Comparison of ENCODE assay signal across 6 cellular contexts in genomic region chr12:6871052-6871957, GRCh38. TPM values are rescaled to one million over a fixed set of nuclear protein-coding genes. Genes with fewer than 3 reads are reported as not detected.
DNase-seq lines count a peak whose midpoint lies in the region; ATAC-seq and TF ChIP-seq lines count a peak whose summit lies in the region.

No MANE protein-coding gene starts in this region.

- H3K36me3 ChIP-seq in parathyroid adenoma (ENCODE audit: control insufficient read depth, insufficient read depth, low read length), result no peaks in the 10 kb centered on the region

- H3K79me2 ChIP-seq in parathyroid adenoma, result no peaks in the 10 kb centered on the region

- intact Hi-C loops in Calu3 (cut with micrococcal nuclease; ENCODE audit: unreplicated experiment), result no loop called here

- H3K36me3 Mint-ChIP-seq in Calu3 (ENCODE audit: insufficient read depth, unreplicated experiment), result peaks cover 83% of the 10 kb centered on the region
- H3K36me3 Mint-ChIP-seq in central memory CD8-positive, alpha-beta T cell (ENCODE audit: insufficient read depth), result peaks cover 29% of the 10 kb centered on the region

- peak overlapping the region; percentile 100 for H3K4me2 ChIP-seq in parathyroid adenoma (ENCODE audit: low read length)

- H3K27me3 Mint-ChIP-seq in Calu3 (ENCODE audit: unreplicated experiment), result no peaks in the 10 kb centered on the region
- no peaks in the 10 kb centered on the region for H3K27me3 Mint-ChIP-seq in central memory CD8-positive, alpha-beta T cell

- H3K9ac ChIP-seq in parathyroid adenoma, result no peak overlapping the region

- BruUV-seq in Calu3 (replicated peaks; lab: Mats Ljungman, UMichigan), result no TSS peak

- no peaks in the 10 kb centered on the region for H3K9me3 ChIP-seq in parathyroid adenoma (ENCODE audit: control insufficient read depth, low read length)

- no peaks in the 10 kb centered on the region for H3K27me3 ChIP-seq in parathyroid adenoma (ENCODE audit: control insufficient read depth, insufficient read depth, low read length)

- no peak overlapping the region for H3K27ac ChIP-seq in parathyroid adenoma

- peaks cover 43% of the 10 kb centered on the region for H3K4me1 Mint-ChIP-seq in Calu3 (ENCODE audit: low read depth, unreplicated experiment)
- H3K4me1 Mint-ChIP-seq in central memory CD8-positive, alpha-beta T cell, result peaks cover 59% of the 10 kb centered on the region

- TF ChIP-seq CTCF in Calu3 (IDR thresholded peaks at IDR 0.05; ENCODE audit: unreplicated experiment) (no peak), parathyroid adenoma (IDR thresholded peaks at IDR 0.05) (no peak)

- peak overlapping the region; percentile 84 for H3K4me3 ChIP-seq in parathyroid adenoma (ENCODE audit: low read depth, low read length)

- CTCF ChIA-PET in Calu3 (lab: Charles Lee), result interaction anchor here (0.8 to 3.1 kb wide), 9 partner anchors 10 to 93 kb away, joined by 3 to 31 read pairs (median 10); partner anchors contain the start of genes C12orf57 and RNU7-1

- peak overlapping the region; percentile 99 for H3K4me3 Mint-ChIP-seq in Calu3 (ENCODE audit: low read depth, unreplicated experiment)
- H3K4me3 Mint-ChIP-seq in central memory CD8-positive, alpha-beta T cell, result peak overlapping the region; percentile 92

- no peaks in the 10 kb centered on the region for H3K9me3 Mint-ChIP-seq in Calu3 (ENCODE audit: low read depth, unreplicated experiment)
- H3K9me3 Mint-ChIP-seq in central memory CD8-positive, alpha-beta T cell, result no peaks in the 10 kb centered on the region

- DNase-seq in Calu3 (peak; percentile 74), NAMALWA (ENCODE audit: low spot score) (peak; percentile 51), D341Med (ENCODE audit: low spot score) (no peak), cerebellum (ENCODE audit: low spot score) (no peak)
- DNase-seq in central memory CD8-positive, alpha-beta T cell (ENCODE audit: low spot score in 2 of 2), result no peak

- no peak for ATAC-seq in central memory CD8-positive, alpha-beta T cell (replicated peaks; ENCODE audit: extremely low read depth, poor library complexity, severe bottlenecking)

- H3K4me1 ChIP-seq in parathyroid adenoma, result peaks cover 27% of the 10 kb centered on the region

- no peak overlapping the region for H2AFZ ChIP-seq in parathyroid adenoma

- peak overlapping the region; percentile 89 for H3K27ac Mint-ChIP-seq in Calu3 (ENCODE audit: unreplicated experiment)
- H3K27ac Mint-ChIP-seq in central memory CD8-positive, alpha-beta T cell (ENCODE audit: low read depth), result no peak overlapping the region

RNA-seq across cellular contexts. Expression of gene SPSB2, which starts 1.8 kb away (rescaled TPM):
- 18.0 and 21.5 TPM in 2 replicates for total RNA-seq in Calu3 (2022)
- 3.1 TPM for total RNA-seq in cerebellum

RNA-seq across cellular contexts. Expression of gene TPI1, which starts 4.0 kb away (rescaled TPM):
- total RNA-seq in Calu3 (2022) (608 and 639 TPM in 2 replicates), cerebellum (270 TPM)

RNA-seq across cellular contexts. Expression of gene USP5, which starts 19.4 kb away (rescaled TPM):
- total RNA-seq in Calu3 (2022) (126 and 128 TPM in 2 replicates), cerebellum (45.4 TPM)

RNA-seq across cellular contexts. Expression of gene CDCA3, which starts 20.2 kb away (rescaled TPM):
- 47.9 and 57.1 TPM in 2 replicates for total RNA-seq in Calu3 (2022)
- total RNA-seq in cerebellum, result 10.2 TPM

RNA-seq across cellular contexts. Expression of gene GNB3, which starts 30.6 kb away (rescaled TPM):
- not detected in 2 replicates for total RNA-seq in Calu3 (2022)
- 5.5 TPM for total RNA-seq in cerebellum

Comparison
In these comparisons a context has a peak if more than half of its experiments do, and no peak if none do; other contexts are left out.
1. DNase-seq: peak in Calu3 (single experiment) and NAMALWA (single experiment); none in central memory CD8-positive, alpha-beta T cell (0 of 2), D341Med (single experiment) and cerebellum (single experiment).